1 cellular context compared by ENCODE assay signal in the genomic region with DNA sequence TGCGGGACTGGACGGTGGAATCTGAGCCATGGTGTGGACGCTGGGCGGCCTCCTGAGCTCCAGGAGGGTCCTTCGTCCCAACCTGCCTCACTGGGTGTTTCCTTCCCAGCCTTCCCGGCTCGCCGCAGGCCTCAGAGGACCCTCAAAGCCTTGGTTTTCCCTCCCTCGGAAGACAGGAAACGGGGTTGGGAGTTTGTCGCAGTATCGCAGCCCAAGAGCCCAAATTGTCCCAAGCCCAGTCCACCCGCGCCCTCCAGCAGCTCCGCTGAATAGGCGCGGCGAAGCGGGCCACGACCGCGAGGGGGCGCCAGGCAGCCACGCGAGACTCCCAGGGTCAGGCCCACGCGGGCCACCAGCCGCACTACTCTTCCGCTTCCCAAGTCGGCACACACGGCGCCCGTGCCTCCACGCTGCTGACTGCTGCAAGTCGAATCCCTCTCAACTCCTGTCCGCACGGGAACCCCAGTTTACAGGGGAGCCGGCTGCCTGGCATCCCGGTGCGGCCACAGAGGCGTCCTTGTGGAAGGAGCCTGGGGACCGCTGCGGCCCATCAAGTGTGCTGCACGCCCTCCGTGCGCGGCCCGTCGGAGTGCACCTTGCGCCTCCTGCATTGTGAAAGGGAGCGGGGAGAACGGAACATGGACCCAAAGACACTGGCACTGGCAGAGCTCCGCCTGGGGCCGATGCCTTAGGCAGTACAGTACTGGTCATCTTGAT.
A peak's percentile ranks its signal among the peaks of the same experiment; 100 is the strongest.
TF ChIP-seq lines count a peak whose summit lies in the region.

No MANE protein-coding gene starts in this region.

TF ChIP-seq in K562, 482 proteins besides CTCF, POLR2A, EP300 and RAD21 (continued from another document and continues in another):
- TF ChIP-seq, protein P1, sequence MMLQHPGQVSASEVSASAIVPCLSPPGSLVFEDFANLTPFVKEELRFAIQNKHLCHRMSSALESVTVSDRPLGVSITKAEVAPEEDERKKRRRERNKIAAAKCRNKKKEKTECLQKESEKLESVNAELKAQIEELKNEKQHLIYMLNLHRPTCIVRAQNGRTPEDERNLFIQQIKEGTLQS (IDR thresholded peaks at IDR 0.05), result no peak
- TF ChIP-seq, protein P1 (CRISPR knock-in tag; conservative IDR thresholded peaks at IDR 0.05), result no peak; the same call in 1 of the 2 replicates
- TF ChIP-seq U2AF1 (optimal IDR thresholded peaks at IDR 0.05; ENCODE audit: low read depth, low read length), result no peak
- TF ChIP-seq TRIM28 (IDR thresholded peaks at IDR 0.05), result no peak
- TF ChIP-seq NCOR1 (IDR thresholded peaks at IDR 0.05), result no peak
- no peak for TF ChIP-seq ILK (tag; IDR thresholded peaks at IDR 0.05; ENCODE audit: borderline replicate concordance, low read depth)
- no peak for TF ChIP-seq SIRT6 (IDR thresholded peaks at IDR 0.05; ENCODE audit: low read depth, low read length)
- peak; percentile 57; the same call in 1 of the 2 replicates for TF ChIP-seq ZNF431 (CRISPR knock-in tag; IDR thresholded peaks at IDR 0.05)
- TF ChIP-seq, protein P2, sequence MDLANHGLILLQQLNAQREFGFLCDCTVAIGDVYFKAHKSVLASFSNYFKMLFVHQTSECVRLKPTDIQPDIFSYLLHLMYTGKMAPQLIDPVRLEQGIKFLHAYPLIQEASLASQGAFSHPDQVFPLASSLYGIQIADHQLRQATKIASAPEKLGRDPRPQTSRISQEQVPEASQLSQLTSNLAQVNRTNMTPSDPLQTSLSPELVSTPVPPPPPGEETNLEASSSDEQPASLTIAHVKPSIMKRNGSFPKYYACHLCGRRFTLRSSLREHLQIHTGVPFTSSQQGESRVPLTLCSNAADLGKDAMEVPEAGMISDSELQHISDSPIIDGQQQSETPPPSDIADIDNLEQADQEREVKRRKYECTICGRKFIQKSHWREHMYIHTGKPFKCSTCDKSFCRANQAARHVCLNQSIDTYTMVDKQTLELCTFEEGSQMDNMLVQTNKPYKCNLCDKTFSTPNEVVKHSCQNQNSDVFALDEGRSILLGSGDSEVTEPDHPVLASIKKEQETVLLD (IDR thresholded peaks at IDR 0.05), result peak; percentile 85; the same call in 1 of the 2 replicates
- TF ChIP-seq, protein P3, sequence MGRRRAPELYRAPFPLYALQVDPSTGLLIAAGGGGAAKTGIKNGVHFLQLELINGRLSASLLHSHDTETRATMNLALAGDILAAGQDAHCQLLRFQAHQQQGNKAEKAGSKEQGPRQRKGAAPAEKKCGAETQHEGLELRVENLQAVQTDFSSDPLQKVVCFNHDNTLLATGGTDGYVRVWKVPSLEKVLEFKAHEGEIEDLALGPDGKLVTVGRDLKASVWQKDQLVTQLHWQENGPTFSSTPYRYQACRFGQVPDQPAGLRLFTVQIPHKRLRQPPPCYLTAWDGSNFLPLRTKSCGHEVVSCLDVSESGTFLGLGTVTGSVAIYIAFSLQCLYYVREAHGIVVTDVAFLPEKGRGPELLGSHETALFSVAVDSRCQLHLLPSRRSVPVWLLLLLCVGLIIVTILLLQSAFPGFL (CRISPR knock-in tag; IDR thresholded peaks at IDR 0.05), result no peak
- no peak for TF ChIP-seq ARNT (IDR thresholded peaks at IDR 0.05)
- no peak for TF ChIP-seq KAT2B (IDR thresholded peaks at IDR 0.05; ENCODE audit: low read depth, low read length)
- peak; percentile 74 for TF ChIP-seq EGR1 (conservative IDR thresholded peaks at IDR 0.05)
- TF ChIP-seq SIN3A (IDR thresholded peaks at IDR 0.05; ENCODE audit: borderline replicate concordance in 2 of 2, control insufficient read depth in 1 of 2, low read depth in 2 of 2, low read length in 2 of 2), result peak in 1 of 2 experiments; percentile 4; a peak in 1 of 4 replicates
- TF ChIP-seq, protein P4, sequence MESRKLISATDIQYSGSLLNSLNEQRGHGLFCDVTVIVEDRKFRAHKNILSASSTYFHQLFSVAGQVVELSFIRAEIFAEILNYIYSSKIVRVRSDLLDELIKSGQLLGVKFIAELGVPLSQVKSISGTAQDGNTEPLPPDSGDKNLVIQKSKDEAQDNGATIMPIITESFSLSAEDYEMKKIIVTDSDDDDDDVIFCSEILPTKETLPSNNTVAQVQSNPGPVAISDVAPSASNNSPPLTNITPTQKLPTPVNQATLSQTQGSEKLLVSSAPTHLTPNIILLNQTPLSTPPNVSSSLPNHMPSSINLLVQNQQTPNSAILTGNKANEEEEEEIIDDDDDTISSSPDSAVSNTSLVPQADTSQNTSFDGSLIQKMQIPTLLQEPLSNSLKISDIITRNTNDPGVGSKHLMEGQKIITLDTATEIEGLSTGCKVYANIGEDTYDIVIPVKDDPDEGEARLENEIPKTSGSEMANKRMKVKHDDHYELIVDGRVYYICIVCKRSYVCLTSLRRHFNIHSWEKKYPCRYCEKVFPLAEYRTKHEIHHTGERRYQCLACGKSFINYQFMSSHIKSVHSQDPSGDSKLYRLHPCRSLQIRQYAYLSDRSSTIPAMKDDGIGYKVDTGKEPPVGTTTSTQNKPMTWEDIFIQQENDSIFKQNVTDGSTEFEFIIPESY (CRISPR knock-in tag; IDR thresholded peaks at IDR 0.05), result peak; percentile 97
- TF ChIP-seq SAFB (IDR thresholded peaks at IDR 0.05; ENCODE audit: borderline replicate concordance, low read depth, low read length), result peak; percentile 100
- peak; percentile 65; the same call in 1 of the 2 replicates for TF ChIP-seq BCOR (IDR thresholded peaks at IDR 0.05)
- TF ChIP-seq DNMT1 (IDR thresholded peaks at IDR 0.05), result no peak
- TF ChIP-seq, protein P5, sequence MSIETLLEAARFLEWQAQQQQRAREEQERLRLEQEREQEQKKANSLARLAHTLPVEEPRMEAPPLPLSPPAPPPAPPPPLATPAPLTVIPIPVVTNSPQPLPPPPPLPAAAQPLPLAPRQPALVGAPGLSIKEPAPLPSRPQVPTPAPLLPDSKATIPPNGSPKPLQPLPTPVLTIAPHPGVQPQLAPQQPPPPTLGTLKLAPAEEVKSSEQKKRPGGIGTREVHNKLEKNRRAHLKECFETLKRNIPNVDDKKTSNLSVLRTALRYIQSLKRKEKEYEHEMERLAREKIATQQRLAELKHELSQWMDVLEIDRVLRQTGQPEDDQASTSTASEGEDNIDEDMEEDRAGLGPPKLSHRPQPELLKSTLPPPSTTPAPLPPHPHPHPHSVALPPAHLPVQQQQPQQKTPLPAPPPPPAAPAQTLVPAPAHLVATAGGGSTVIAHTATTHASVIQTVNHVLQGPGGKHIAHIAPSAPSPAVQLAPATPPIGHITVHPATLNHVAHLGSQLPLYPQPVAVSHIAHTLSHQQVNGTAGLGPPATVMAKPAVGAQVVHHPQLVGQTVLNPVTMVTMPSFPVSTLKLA (conservative IDR thresholded peaks at IDR 0.05), result peak; percentile 74 to 80
- TF ChIP-seq CBFB (CRISPR knock-in tag; IDR thresholded peaks at IDR 0.05), result peak; percentile 83; the same call in 1 of the 2 replicates
- TF ChIP-seq, protein P6, sequence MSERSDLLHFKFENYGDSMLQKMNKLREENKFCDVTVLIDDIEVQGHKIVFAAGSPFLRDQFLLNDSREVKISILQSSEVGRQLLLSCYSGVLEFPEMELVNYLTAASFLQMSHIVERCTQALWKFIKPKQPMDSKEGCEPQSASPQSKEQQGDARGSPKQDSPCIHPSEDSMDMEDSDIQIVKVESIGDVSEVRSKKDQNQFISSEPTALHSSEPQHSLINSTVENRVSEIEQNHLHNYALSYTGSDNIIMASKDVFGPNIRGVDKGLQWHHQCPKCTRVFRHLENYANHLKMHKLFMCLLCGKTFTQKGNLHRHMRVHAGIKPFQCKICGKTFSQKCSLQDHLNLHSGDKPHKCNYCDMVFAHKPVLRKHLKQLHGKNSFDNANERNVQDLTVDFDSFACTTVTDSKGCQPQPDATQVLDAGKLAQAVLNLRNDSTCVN (CRISPR knock-in tag; IDR thresholded peaks at IDR 0.05), result no peak
- TF ChIP-seq PRMT5 (CRISPR knock-in tag; IDR thresholded peaks at IDR 0.05), result no peak
- peak; percentile 57; the same call in 1 of the 2 replicates for TF ChIP-seq ELF1 (tag; IDR thresholded peaks at IDR 0.05)
- TF ChIP-seq, protein P7, sequence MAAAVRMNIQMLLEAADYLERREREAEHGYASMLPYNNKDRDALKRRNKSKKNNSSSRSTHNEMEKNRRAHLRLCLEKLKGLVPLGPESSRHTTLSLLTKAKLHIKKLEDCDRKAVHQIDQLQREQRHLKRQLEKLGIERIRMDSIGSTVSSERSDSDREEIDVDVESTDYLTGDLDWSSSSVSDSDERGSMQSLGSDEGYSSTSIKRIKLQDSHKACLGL (CRISPR knock-in tag; IDR thresholded peaks at IDR 0.05; ENCODE audit: borderline replicate concordance, poor library complexity, severe bottlenecking), result no peak
- TF ChIP-seq NFE2L1 (tag; IDR thresholded peaks at IDR 0.05; ENCODE audit: borderline replicate concordance, low read depth), result no peak
- no peak for TF ChIP-seq MED1 (CRISPR knock-in tag; IDR thresholded peaks at IDR 0.05; ENCODE audit: borderline replicate concordance)
- 0 out of 2 replicates have a peak, but pooled peaks have one; percentile 49 for TF ChIP-seq SMARCA5 (IDR thresholded peaks at IDR 0.05)
- TF ChIP-seq SRSF7 (optimal IDR thresholded peaks at IDR 0.05; ENCODE audit: low read depth, low read length), result no peak
- TF ChIP-seq ZNF224 (CRISPR knock-in tag; IDR thresholded peaks at IDR 0.05), result no peak
- TF ChIP-seq, protein P8, sequence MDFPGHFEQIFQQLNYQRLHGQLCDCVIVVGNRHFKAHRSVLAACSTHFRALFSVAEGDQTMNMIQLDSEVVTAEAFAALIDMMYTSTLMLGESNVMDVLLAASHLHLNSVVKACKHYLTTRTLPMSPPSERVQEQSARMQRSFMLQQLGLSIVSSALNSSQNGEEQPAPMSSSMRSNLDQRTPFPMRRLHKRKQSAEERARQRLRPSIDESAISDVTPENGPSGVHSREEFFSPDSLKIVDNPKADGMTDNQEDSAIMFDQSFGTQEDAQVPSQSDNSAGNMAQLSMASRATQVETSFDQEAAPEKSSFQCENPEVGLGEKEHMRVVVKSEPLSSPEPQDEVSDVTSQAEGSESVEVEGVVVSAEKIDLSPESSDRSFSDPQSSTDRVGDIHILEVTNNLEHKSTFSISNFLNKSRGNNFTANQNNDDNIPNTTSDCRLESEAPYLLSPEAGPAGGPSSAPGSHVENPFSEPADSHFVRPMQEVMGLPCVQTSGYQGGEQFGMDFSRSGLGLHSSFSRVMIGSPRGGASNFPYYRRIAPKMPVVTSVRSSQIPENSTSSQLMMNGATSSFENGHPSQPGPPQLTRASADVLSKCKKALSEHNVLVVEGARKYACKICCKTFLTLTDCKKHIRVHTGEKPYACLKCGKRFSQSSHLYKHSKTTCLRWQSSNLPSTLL (IDR thresholded peaks at IDR 0.05), result no peak
- TF ChIP-seq ZNF12 (CRISPR knock-in tag; IDR thresholded peaks at IDR 0.05), result peak; percentile 79
- TF ChIP-seq ZNF830 (CRISPR knock-in tag; IDR thresholded peaks at IDR 0.05), result no peak
- TF ChIP-seq, protein P9, sequence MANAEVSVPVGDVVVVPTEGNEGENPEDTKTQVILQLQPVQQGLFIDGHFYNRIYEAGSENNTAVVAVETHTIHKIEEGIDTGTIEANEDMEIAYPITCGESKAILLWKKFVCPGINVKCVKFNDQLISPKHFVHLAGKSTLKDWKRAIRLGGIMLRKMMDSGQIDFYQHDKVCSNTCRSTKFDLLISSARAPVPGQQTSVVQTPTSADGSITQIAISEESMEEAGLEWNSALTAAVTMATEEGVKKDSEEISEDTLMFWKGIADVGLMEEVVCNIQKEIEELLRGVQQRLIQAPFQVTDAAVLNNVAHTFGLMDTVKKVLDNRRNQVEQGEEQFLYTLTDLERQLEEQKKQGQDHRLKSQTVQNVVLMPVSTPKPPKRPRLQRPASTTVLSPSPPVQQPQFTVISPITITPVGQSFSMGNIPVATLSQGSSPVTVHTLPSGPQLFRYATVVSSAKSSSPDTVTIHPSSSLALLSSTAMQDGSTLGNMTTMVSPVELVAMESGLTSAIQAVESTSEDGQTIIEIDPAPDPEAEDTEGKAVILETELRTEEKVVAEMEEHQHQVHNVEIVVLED (CRISPR knock-in tag; IDR thresholded peaks at IDR 0.05), result no peak
- TF ChIP-seq PHF21A (IDR thresholded peaks at IDR 0.05; ENCODE audit: borderline replicate concordance, low read depth), result peak; percentile 41; the same call in 1 of the 2 replicates
- peak; percentile 36; the same call in 1 of the 2 replicates for TF ChIP-seq OTX1 (CRISPR knock-in tag; IDR thresholded peaks at IDR 0.05)
- TF ChIP-seq MBD2 (IDR thresholded peaks at IDR 0.05; ENCODE audit: borderline replicate concordance, low read depth), result no peak; the same call in 1 of the 2 replicates
- peak; percentile 87; the same call in 1 of the 2 replicates for TF ChIP-seq EP400 (IDR thresholded peaks at IDR 0.05)
- TF ChIP-seq HDAC1 (IDR thresholded peaks at IDR 0.05), result peak in 1 of 2 experiments; percentile 88; a peak in 2 of 4 replicates
- peak; percentile 84 for TF ChIP-seq ARID2 (IDR thresholded peaks at IDR 0.05)
- TF ChIP-seq ZNF253 (CRISPR knock-in tag; conservative IDR thresholded peaks at IDR 0.05), result no peak
- TF ChIP-seq FOXA1 (IDR thresholded peaks at IDR 0.05; ENCODE audit: borderline replicate concordance), result no peak
- TF ChIP-seq ZNF436 (CRISPR knock-in tag; IDR thresholded peaks at IDR 0.05), result no peak
- TF ChIP-seq MYC (IDR thresholded peaks at IDR 0.05; ENCODE audit: low read depth, low read length), result peak; percentile 96
- peak; percentile 68; the same call in 1 of the 2 replicates for TF ChIP-seq MYC (CRISPR knock-in tag; IDR thresholded peaks at IDR 0.05; ENCODE audit: borderline replicate concordance, low read depth)
- no peak for TF ChIP-seq HEY1 (CRISPR knock-in tag; IDR thresholded peaks at IDR 0.05; ENCODE audit: borderline replicate concordance)
- TF ChIP-seq, protein P10, sequence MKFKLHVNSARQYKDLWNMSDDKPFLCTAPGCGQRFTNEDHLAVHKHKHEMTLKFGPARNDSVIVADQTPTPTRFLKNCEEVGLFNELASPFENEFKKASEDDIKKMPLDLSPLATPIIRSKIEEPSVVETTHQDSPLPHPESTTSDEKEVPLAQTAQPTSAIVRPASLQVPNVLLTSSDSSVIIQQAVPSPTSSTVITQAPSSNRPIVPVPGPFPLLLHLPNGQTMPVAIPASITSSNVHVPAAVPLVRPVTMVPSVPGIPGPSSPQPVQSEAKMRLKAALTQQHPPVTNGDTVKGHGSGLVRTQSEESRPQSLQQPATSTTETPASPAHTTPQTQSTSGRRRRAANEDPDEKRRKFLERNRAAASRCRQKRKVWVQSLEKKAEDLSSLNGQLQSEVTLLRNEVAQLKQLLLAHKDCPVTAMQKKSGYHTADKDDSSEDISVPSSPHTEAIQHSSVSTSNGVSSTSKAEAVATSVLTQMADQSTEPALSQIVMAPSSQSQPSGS (CRISPR knock-in tag; IDR thresholded peaks at IDR 0.05), result no peak
- TF ChIP-seq, protein P11, sequence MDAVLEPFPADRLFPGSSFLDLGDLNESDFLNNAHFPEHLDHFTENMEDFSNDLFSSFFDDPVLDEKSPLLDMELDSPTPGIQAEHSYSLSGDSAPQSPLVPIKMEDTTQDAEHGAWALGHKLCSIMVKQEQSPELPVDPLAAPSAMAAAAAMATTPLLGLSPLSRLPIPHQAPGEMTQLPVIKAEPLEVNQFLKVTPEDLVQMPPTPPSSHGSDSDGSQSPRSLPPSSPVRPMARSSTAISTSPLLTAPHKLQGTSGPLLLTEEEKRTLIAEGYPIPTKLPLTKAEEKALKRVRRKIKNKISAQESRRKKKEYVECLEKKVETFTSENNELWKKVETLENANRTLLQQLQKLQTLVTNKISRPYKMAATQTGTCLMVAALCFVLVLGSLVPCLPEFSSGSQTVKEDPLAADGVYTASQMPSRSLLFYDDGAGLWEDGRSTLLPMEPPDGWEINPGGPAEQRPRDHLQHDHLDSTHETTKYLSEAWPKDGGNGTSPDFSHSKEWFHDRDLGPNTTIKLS (IDR thresholded peaks at IDR 0.05; ENCODE audit: borderline replicate concordance, low read depth), result 0 out of 2 replicates have a peak, but pooled peaks have one; percentile 44
